14 cellular contexts compared by ENCODE assay signal in the genomic region with DNA sequence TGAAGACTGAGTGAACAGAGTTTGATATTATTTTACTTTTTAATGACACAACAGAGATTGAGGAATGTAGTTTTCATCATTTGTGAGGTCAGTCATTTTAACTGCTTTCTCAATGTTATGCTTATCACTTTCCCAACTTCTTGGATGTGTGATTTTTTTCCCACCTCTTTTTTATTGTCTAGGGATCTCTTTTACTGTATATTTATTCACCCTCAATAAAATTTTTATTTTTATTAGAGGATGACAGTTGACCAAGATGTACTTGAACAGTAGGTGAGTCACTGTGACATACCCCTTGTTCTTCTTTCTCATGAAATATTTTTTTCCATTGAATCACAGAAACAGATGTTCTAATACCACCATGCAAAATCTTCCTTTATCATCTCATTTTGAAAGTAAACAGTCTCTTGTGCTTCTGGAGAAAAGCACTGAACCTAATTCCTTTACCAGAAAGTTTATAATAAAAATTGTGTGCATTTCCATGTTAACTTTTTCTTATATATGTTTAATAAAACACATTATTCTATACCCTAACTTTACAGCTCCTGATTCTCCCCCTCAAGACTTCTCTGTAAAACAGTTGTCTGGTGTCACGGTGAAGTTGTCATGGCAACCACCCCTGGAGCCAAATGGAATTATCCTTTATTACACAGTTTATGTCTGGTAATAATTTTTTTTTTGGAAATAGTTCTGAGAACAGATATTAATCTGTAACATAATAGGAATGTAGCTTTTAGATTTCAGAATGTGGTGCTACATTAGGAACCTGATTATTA.
A peak's percentile ranks its signal among the peaks of the same experiment; 100 is the strongest.
DNase-seq lines count a peak whose midpoint lies in the region; ATAC-seq, FAIRE-seq and TF ChIP-seq lines count a peak whose summit lies in the region.
"Had no signal": no experiment of that assay in that cellular context is flagged by ENCODE, and none has a peak within 500 bp of the region (broad histone marks: within the 10 kb centered on the region; RNA-seq: fewer than 3 reads in every experiment).

No MANE protein-coding gene starts in this region.

- TF ChIP-seq CTCF in IMR-90 (conservative IDR thresholded peaks at IDR 0.05; ENCODE audit: low read depth, low read length), result no peak
- no peak for TF ChIP-seq CTCF in K562 (IDR thresholded peaks at IDR 0.05 in 2 of 3, conservative IDR thresholded peaks at IDR 0.05 in 1 of 3; ENCODE audit: insufficient read depth in 2 of 3, low read depth in 1 of 3, low read length in 3 of 3)
- TF ChIP-seq CTCF in mesothelial cell of epicardium (IDR thresholded peaks at IDR 0.05; ENCODE audit: unreplicated experiment), result no peak
- no peak for TF ChIP-seq CTCF in omental fat pad (IDR thresholded peaks at IDR 0.05)

- peak overlapping the region; percentile 49; the same call in 1 of the 2 replicates for H4K91ac ChIP-seq in IMR-90 (ENCODE audit: insufficient read depth, low read depth, low read length)
- no peak overlapping the region for H4K91ac ChIP-seq in neuronal stem cell (ENCODE audit: low read depth, low read length, poor library complexity)

- DNase-seq in AG20443 (ENCODE audit: low spot score), result peak; percentile 39
- peak; percentile 87 for DNase-seq in IMR-90
- DNase-seq in K562 (ENCODE audit: extremely low read depth in 1 of 4, low spot score in 3 of 4), result no peak
- DNase-seq in mesothelial cell of epicardium (ENCODE audit: low spot score in 2 of 2, unreplicated experiment in 2 of 2), result peak; percentile 21 to 46
- no peak for DNase-seq in NCI-H748 (lab: John Stamatoyannopoulos, UW; ENCODE audit: unreplicated experiment)
- no peak for DNase-seq in omental fat pad (ENCODE audit: low spot score)
- DNase-seq in HuH-7.5 (ENCODE audit: low spot score), result no peak
- DNase-seq in neuronal stem cell (ENCODE audit: low spot score), result no peak
- DNase-seq: left lung, NCI-H524 treated with DMSO at 0.1 percent for 48 hours, SHP77 treated with DMSO at 0.1 percent for 48 hours had no signal

- H3K4me1 Mint-ChIP-seq in mesothelial cell of epicardium, result peaks cover 13% of the 10 kb centered on the region

- no peak overlapping the region for H2AK9ac ChIP-seq in IMR-90 (replicated peaks; ENCODE audit: low read depth, low read length, poor library complexity)

- H2BK20ac ChIP-seq in IMR-90 (ENCODE audit: low read depth, low read length), result peak overlapping the region; percentile 44; the same call in 1 of the 2 replicates

- dilution Hi-C loops in IMR-90 (cut with HindIII; ENCODE audit: low sequenced_read_pairs, unreplicated experiment), result no loop called here

- no CpG with 5 or more reads among the region's 1 CpG for WGBS in IMR-90 (ENCODE audit: extremely low coverage in 2 of 2, insufficient read length in 1 of 2), 2 experiments
- 0% methylated on average over 1 of the region's 1 CpG for WGBS in K562 (ENCODE audit: insufficient coverage, low coverage, missing lambda C conversion rate)
- WGBS in neuronal stem cell (ENCODE audit: extremely low coverage in 2 of 2, insufficient read length in 2 of 2, insufficient replicate concordance in 1 of 2), 2 donors, result no CpG with 5 or more reads among the region's 1 CpG

- no peak overlapping the region for H3K4me3 Mint-ChIP-seq in mesothelial cell of epicardium
- H3K4me3 Mint-ChIP-seq: neural progenitor cell, WTC11 had no signal

- peak overlapping the region; percentile 12 for H3K27ac Mint-ChIP-seq in mesothelial cell of epicardium
- H3K27ac Mint-ChIP-seq: neural progenitor cell, WTC11 had no signal

- ATAC-seq in IMR-90 (ENCODE audit: low read depth), result peak; percentile 59
- no peak for ATAC-seq in K562
- no peak for ATAC-seq in omental fat pad (ENCODE audit: low FRiP score)
- ATAC-seq: left lung, WTC11 had no signal

- H3K4me3 ChIP-seq in IMR-90 (ENCODE audit: insufficient read depth, low read depth, low read length) (no peak overlapping the region), K562 (no peak overlapping the region), neuronal stem cell (ENCODE audit: low read length in 2 of 2) (no peak overlapping the region)
- H3K4me3 ChIP-seq: left lung, neural progenitor cell, thoracic aorta had no signal

- H3K4me2 ChIP-seq in IMR-90 (ENCODE audit: low read depth, low read length) (peak overlapping the region; percentile 46; the same call in 1 of the 2 replicates), K562 (ENCODE audit: insufficient read depth, low read length) (no peak overlapping the region), neuronal stem cell (ENCODE audit: insufficient read depth, low read length, poor library complexity, severe bottlenecking) (no peak overlapping the region)
- H3K4me2 ChIP-seq: neural progenitor cell had no signal

- FAIRE-seq in K562 (lab: Jason Lieb, UNC), result no peak

- H3K18ac ChIP-seq in IMR-90 (ENCODE audit: low read depth, low read length) (no peak overlapping the region; the same call in 1 of the 2 replicates), neuronal stem cell (ENCODE audit: low read length) (no peak overlapping the region)

- peak overlapping the region; percentile 96 for H2BK5ac ChIP-seq in IMR-90 (ENCODE audit: low read depth, low read length, poor library complexity, severe bottlenecking)
- no peak overlapping the region for H2BK5ac ChIP-seq in neuronal stem cell (ENCODE audit: low read length)

- H4K20me1 ChIP-seq in IMR-90 (ENCODE audit: insufficient read depth, low read length) (no peaks in the 10 kb centered on the region), K562 (replicated peaks; ENCODE audit: control insufficient read depth, insufficient read depth, low read length) (no peaks in the 10 kb centered on the region)

- H3K27ac ChIP-seq in IMR-90 (ENCODE audit: insufficient read depth, low read length), result peak overlapping the region; percentile 49; the same call in 1 of the 2 replicates
- H3K27ac ChIP-seq in K562 (ENCODE audit: extremely low read depth, low read depth, low read length), result no peak overlapping the region
- no peak overlapping the region for H3K27ac ChIP-seq in neuronal stem cell (replicated peaks; ENCODE audit: low read length)
- H3K27ac ChIP-seq: left lung, neural progenitor cell, thoracic aorta had no signal

- H4K8ac ChIP-seq in IMR-90 (ENCODE audit: low read depth in 2 of 2, low read length in 2 of 2), result peak overlapping the region; percentile 47 to 76; a peak in 2 of 4 replicates
- no peak overlapping the region for H4K8ac ChIP-seq in neuronal stem cell (ENCODE audit: low read depth, low read length)

- no peaks in the 10 kb centered on the region for H3K27me3 Mint-ChIP-seq in mesothelial cell of epicardium (ENCODE audit: low read depth)

- H3K56ac ChIP-seq in IMR-90 (ENCODE audit: extremely low read depth, insufficient read depth, low read length), result peak overlapping the region; percentile 41; the same call in 1 of the 2 replicates

- TF ChIP-seq RAD21 in IMR-90 (IDR thresholded peaks at IDR 0.05; ENCODE audit: low read length), result no peak
- no peak for TF ChIP-seq RAD21 in K562 (CRISPR knock-in tag; conservative IDR thresholded peaks at IDR 0.05 in 1 of 2, IDR thresholded peaks at IDR 0.05 in 1 of 2)

- H3K27me3 ChIP-seq in IMR-90 (ENCODE audit: control insufficient read depth, insufficient read depth, low read length) (no peaks in the 10 kb centered on the region), K562 (ENCODE audit: control insufficient read depth in 2 of 2, insufficient read depth in 2 of 2, low read length in 2 of 2) (no peaks in the 10 kb centered on the region), neuronal stem cell (ENCODE audit: control insufficient read depth in 3 of 3, insufficient read depth in 3 of 3, low read depth in 1 of 3, low read length in 3 of 3) (no peaks in the 10 kb centered on the region)
- H3K27me3 ChIP-seq: left lung, neural progenitor cell had no signal

- no peak overlapping the region for H2BK12ac ChIP-seq in neuronal stem cell (ENCODE audit: low read length)

- peak overlapping the region; percentile 81; the same call in 1 of the 2 replicates for H3K14ac ChIP-seq in IMR-90 (replicated peaks; ENCODE audit: low read depth, low read length)
- no peak overlapping the region for H3K14ac ChIP-seq in neuronal stem cell (ENCODE audit: low read length)

- intact Hi-C loops in IMR-90 (cut with micrococcal nuclease), result no loop called here
- intact Hi-C loops in K562 (cut with micrococcal nuclease), result no loop called here

- CTCF ChIA-PET in IMR-90 (lab: Yijun Ruan, JAX), result interaction anchor here (0.7 kb wide), 1 partner anchor 178 kb away, joined by 4 read pairs; no protein-coding TSS in a partner anchor
- CTCF ChIA-PET in K562 (lab: Yijun Ruan, JAX; ENCODE audit: low intra/inter-chr PET ratio), result no interaction called here

- no peaks in the 10 kb centered on the region for H3K79me2 ChIP-seq in K562 (ENCODE audit: control insufficient read depth, insufficient read depth, low read length)

- TF ChIP-seq POLR2A in IMR-90 (IDR thresholded peaks at IDR 0.05; ENCODE audit: low read depth, low read length) (no peak), K562 (conservative IDR thresholded peaks at IDR 0.05) (no peak)

- H2AK5ac ChIP-seq in IMR-90 (ENCODE audit: low read depth, low read length) (no peak overlapping the region; the same call in 1 of the 2 replicates), neuronal stem cell (ENCODE audit: low read depth, low read length) (no peak overlapping the region)

- no peaks in the 10 kb centered on the region for H3K79me1 ChIP-seq in IMR-90 (ENCODE audit: low read depth in 1 of 2, low read length in 2 of 2)
- H3K79me1 ChIP-seq in neuronal stem cell (ENCODE audit: low read depth, low read length), result no peaks in the 10 kb centered on the region

- no peak overlapping the region; the same call in 1 of the 2 replicates for H4K5ac ChIP-seq in IMR-90 (ENCODE audit: low read depth, low read length)

- peak overlapping the region; percentile 67; the same call in 1 of the 2 replicates for H2BK120ac ChIP-seq in IMR-90 (ENCODE audit: low read depth, low read length)
- no peak overlapping the region for H2BK120ac ChIP-seq in neuronal stem cell (ENCODE audit: low read depth, low read length)

- H2AFZ ChIP-seq in IMR-90 (replicated peaks; ENCODE audit: low read length, poor library complexity) (no peak overlapping the region), K562 (ENCODE audit: low read depth, low read length) (no peak overlapping the region), neuronal stem cell (ENCODE audit: low read length) (no peak overlapping the region)
- H2AFZ ChIP-seq: neural progenitor cell had no signal

- in situ Hi-C loops in IMR-90 (cut with MboI; ENCODE audit: low sequenced_read_pairs) (loop anchor here (25.0 kb wide), 1 partner anchor 102 kb away; no protein-coding TSS in a partner anchor), K562 (cut with MboI) (no loop called here)

- POLR2A ChIA-PET in IMR-90 (lab: Charles Lee; ENCODE audit: unreplicated experiment) (no interaction called here), K562 (lab: Yijun Ruan, JAX) (no interaction called here)

- H3K9ac ChIP-seq in IMR-90 (ENCODE audit: low read depth, low read length) (no peak overlapping the region), K562 (ENCODE audit: insufficient read depth in 1 of 2, low read depth in 2 of 2, low read length in 2 of 2) (no peak overlapping the region), neuronal stem cell (ENCODE audit: low read depth, low read length, poor library complexity) (no peak overlapping the region)
- H3K9ac ChIP-seq: neural progenitor cell had no signal

- no peaks in the 10 kb centered on the region for H3K9me1 ChIP-seq in IMR-90 (ENCODE audit: insufficient read depth, low read length)
- no peaks in the 10 kb centered on the region for H3K9me1 ChIP-seq in K562 (ENCODE audit: control insufficient read depth, insufficient read depth, low read length)

- H3K4me1 ChIP-seq in IMR-90 (ENCODE audit: control insufficient read depth, insufficient read depth, low read length) (no peaks in the 10 kb centered on the region; the same call in 1 of the 2 replicates), K562 (replicated peaks in 1 of 2; ENCODE audit: control insufficient read depth in 2 of 2, insufficient read depth in 2 of 2, low read length in 2 of 2) (no peaks in the 10 kb centered on the region), neuronal stem cell (ENCODE audit: control insufficient read depth in 2 of 2, insufficient read depth in 1 of 2, low read depth in 1 of 2, low read length in 2 of 2) (peaks cover 0 to 1% of the 10 kb centered on the region in 2 donors)
- H3K4me1 ChIP-seq: left lung, neural progenitor cell had no signal

- H3K9me3 ChIP-seq in IMR-90 (ENCODE audit: control insufficient read depth, insufficient read depth, low read length), result no peaks in the 10 kb centered on the region
- H3K9me3 ChIP-seq in K562 (replicated peaks; ENCODE audit: control insufficient read depth, insufficient read depth, low read depth, low read length), result no peaks in the 10 kb centered on the region; the same call in 1 of the 2 replicates
- H3K9me3 ChIP-seq in neuronal stem cell (replicated peaks in 1 of 2; ENCODE audit: control insufficient read depth in 2 of 2, insufficient read depth in 1 of 2, low read depth in 1 of 2, low read length in 2 of 2), result no peaks in the 10 kb centered on the region
- H3K9me3 ChIP-seq: left lung, thoracic aorta had no signal

- H3K4ac ChIP-seq in IMR-90 (ENCODE audit: low read depth, low read length), result peak overlapping the region; percentile 70
- H3K4ac ChIP-seq in neuronal stem cell (ENCODE audit: low read length), result no peak overlapping the region

- no peak overlapping the region for H2BK15ac ChIP-seq in IMR-90 (ENCODE audit: low read depth, low read length)
- H2BK15ac ChIP-seq in neuronal stem cell (ENCODE audit: low read length), result no peak overlapping the region

- no peak for TF ChIP-seq EP300 in K562 (IDR thresholded peaks at IDR 0.05; ENCODE audit: low read length)

- BruUV-seq in IMR-90 (replicated peaks; lab: Mats Ljungman, UMichigan) (no TSS peak), K562 (replicated peaks; lab: Mats Ljungman, UMichigan) (no TSS peak)

- H3K36me3 ChIP-seq in IMR-90 (ENCODE audit: control insufficient read depth, insufficient read depth, low read length) (no peaks in the 10 kb centered on the region), K562 (ENCODE audit: control insufficient read depth, insufficient read depth, low read length) (no peaks in the 10 kb centered on the region), neuronal stem cell (replicated peaks in 1 of 2; ENCODE audit: control insufficient read depth in 2 of 2, insufficient read depth in 2 of 2, low read length in 2 of 2) (no peaks in the 10 kb centered on the region)
- H3K36me3 ChIP-seq: left lung, neural progenitor cell, thoracic aorta had no signal

- H3K23ac ChIP-seq in IMR-90 (ENCODE audit: low read depth, low read length) (0 out of 2 replicates have a peak overlapping the region, but pooled peaks have one; percentile 59), neuronal stem cell (ENCODE audit: low read depth, low read length, poor library complexity) (no peak overlapping the region)

- H3K36me3 Mint-ChIP-seq in mesothelial cell of epicardium, result peaks cover 15% of the 10 kb centered on the region
- H3K36me3 Mint-ChIP-seq: neural progenitor cell, WTC11 had no signal

- peaks cover 7% of the 10 kb centered on the region for H3K9me3 Mint-ChIP-seq in mesothelial cell of epicardium
- H3K9me3 Mint-ChIP-seq: neural progenitor cell, WTC11 had no signal

Comparison
In these comparisons a context has a peak if more than half of its experiments do, and no peak if none do; other contexts are left out.
1. DNase-seq: peak in AG20443 (single experiment), IMR-90 (single experiment) and mesothelial cell of epicardium (2 of 2); none in K562 (0 of 4), NCI-H748 (single experiment), omental fat pad (single experiment), HuH-7.5 (single experiment) and neuronal stem cell (single experiment).